ENCODE assay signal across 9 cellular contexts in genomic region chr4:26235500-26235899, GRCh38.
DNase-seq lines count a peak whose midpoint lies in the region; ATAC-seq and TF ChIP-seq lines count a peak whose summit lies in the region.
"Had no signal": no experiment of that assay in that cellular context is flagged by ENCODE, and none has a peak within 500 bp of the region (broad histone marks: within the 10 kb centered on the region; RNA-seq: fewer than 3 reads in every experiment).

No MANE protein-coding gene starts in this region.

- DNase-seq in AG09319 (ENCODE audit: extremely low read depth, low read depth) (peak; percentile 49), NCI-H1694 treated with DMSO at 0.1 percent for 48 hours (lab: John Stamatoyannopoulos, UW) (peak; percentile 93), astrocyte of the spinal cord (ENCODE audit: low read depth, low spot score) (peak; percentile 40), left lung (peak in 1 of 2 donors; percentile 54), GM10266 (ENCODE audit: extremely low spot score) (no peak)
- DNase-seq in activated T-cell treated with anti-CD3 and anti-CD28 coated beads, Interleukin-2, amount 50 U/mL, for 72 hours, result no peak

- peak overlapping the region in 1 of 2 donors; percentile 1 for H3K27ac ChIP-seq in left lung

- peaks cover 22% of the 10 kb centered on the region for H3K27me3 Mint-ChIP-seq in activated T-cell treated with anti-CD3 and anti-CD28 coated beads, Interleukin-2, amount 50 U/mL, for 72 hours (ENCODE audit: low read depth)
- H3K27me3 Mint-ChIP-seq: dendritic cell treated with granulocyte-macrophage colony-stimulating factor and Interleukin-4, amounts not matched to agents 40 ng/mL and 50 ng/mL, for 4 days had no signal

- H3K27ac Mint-ChIP-seq in activated T-cell treated with anti-CD3 and anti-CD28 coated beads, Interleukin-2, amount 50 U/mL, for 72 hours, result no peak overlapping the region
- H3K27ac Mint-ChIP-seq: dendritic cell treated with granulocyte-macrophage colony-stimulating factor and Interleukin-4, amounts not matched to agents 40 ng/mL and 50 ng/mL, for 4 days had no signal

- TF ChIP-seq CTCF in AG09319 (IDR thresholded peaks at IDR 0.05; ENCODE audit: low read depth, low read length), result peak; percentile 44
- peak; percentile 18 for TF ChIP-seq CTCF in astrocyte of the spinal cord (IDR thresholded peaks at IDR 0.05; ENCODE audit: low read depth, low read length)
- TF ChIP-seq CTCF in left lung (IDR thresholded peaks at IDR 0.05), result no peak
- no peak for TF ChIP-seq CTCF in GM10266 (IDR thresholded peaks at IDR 0.05; ENCODE audit: control insufficient read depth, insufficient read depth, low read depth, missing control alignments)

- H3K4me3 ChIP-seq in astrocyte of the spinal cord (ENCODE audit: low read depth, low read length), result no peak overlapping the region
- H3K4me3 ChIP-seq in left lung, result no peak overlapping the region

- H3K4me1 ChIP-seq in left lung, result peaks cover 3 to 5% of the 10 kb centered on the region in 2 donors

- peak; percentile 63 for ATAC-seq in left lung
- ATAC-seq in activated T-cell treated with anti-CD3 and anti-CD28 coated beads, Interleukin-2, amount 50 U/mL, for 72 hours (replicated peaks in 1 of 2), result no peak
- no peak for ATAC-seq in GM21825 (IDR thresholded peaks at IDR 0.05; ENCODE audit: unreplicated experiment)
- ATAC-seq in HG03354 (IDR thresholded peaks at IDR 0.05; ENCODE audit: poor library complexity, severe bottlenecking, unreplicated experiment), result no peak

- intact Hi-C loops in left lung (cut with DNase I), result no loop called here

- H3K4me1 Mint-ChIP-seq in activated T-cell treated with anti-CD3 and anti-CD28 coated beads, Interleukin-2, amount 50 U/mL, for 72 hours (ENCODE audit: low read depth), result peaks cover 23% of the 10 kb centered on the region

- H3K27me3 ChIP-seq in left lung, result no peaks in the 10 kb centered on the region

- in situ Hi-C loops in astrocyte of the spinal cord (cut with HindIII; ENCODE audit: low sequenced_read_pairs), result no loop called here

- H3K4me3 Mint-ChIP-seq in activated T-cell treated with anti-CD3 and anti-CD28 coated beads, Interleukin-2, amount 50 U/mL, for 72 hours, result no peak overlapping the region
- H3K4me3 Mint-ChIP-seq: dendritic cell treated with granulocyte-macrophage colony-stimulating factor and Interleukin-4, amounts not matched to agents 40 ng/mL and 50 ng/mL, for 4 days had no signal

- no peaks in the 10 kb centered on the region for H3K36me3 Mint-ChIP-seq in activated T-cell treated with anti-CD3 and anti-CD28 coated beads, Interleukin-2, amount 50 U/mL, for 72 hours (ENCODE audit: insufficient read depth in 2 of 2)

- H3K9me3 ChIP-seq in left lung, result no peaks in the 10 kb centered on the region

- no peaks in the 10 kb centered on the region for H3K36me3 ChIP-seq in left lung

- no peaks in the 10 kb centered on the region for H3K9me3 Mint-ChIP-seq in activated T-cell treated with anti-CD3 and anti-CD28 coated beads, Interleukin-2, amount 50 U/mL, for 72 hours
- H3K9me3 Mint-ChIP-seq: dendritic cell treated with granulocyte-macrophage colony-stimulating factor and Interleukin-4, amounts not matched to agents 40 ng/mL and 50 ng/mL, for 4 days had no signal

Comparison
In these comparisons a context has a peak if more than half of its experiments do, and no peak if none do; other contexts are left out.
1. DNase-seq: peak in AG09319 (single experiment), NCI-H1694 treated with DMSO at 0.1 percent for 48 hours (single experiment) and astrocyte of the spinal cord (single experiment); none in activated T-cell treated with anti-CD3 and anti-CD28 coated beads, Interleukin-2, amount 50 U/mL, for 72 hours (0 of 2) and GM10266 (single experiment).
2. CTCF ChIP-seq: peak in AG09319 (single experiment) and astrocyte of the spinal cord (single experiment); none in left lung (0 of 2) and GM10266 (single experiment).